9 cellular contexts compared by ENCODE assay signal in genomic region chr1:61332196-61332753, GRCh38.
A peak's percentile ranks its signal among the peaks of the same experiment; 100 is the strongest.
DNase-seq lines count a peak whose midpoint lies in the region; ATAC-seq and TF ChIP-seq lines count a peak whose summit lies in the region.
"Had no signal": no experiment of that assay in that cellular context is flagged by ENCODE, and none has a peak within 500 bp of the region (broad histone marks: within the 10 kb centered on the region; RNA-seq: fewer than 3 reads in every experiment).

No MANE protein-coding gene starts in this region.

- ATAC-seq in GM19043 (IDR thresholded peaks at IDR 0.05; ENCODE audit: low read depth, unreplicated experiment) (peak; percentile 95), HG02763 (IDR thresholded peaks at IDR 0.05; ENCODE audit: unreplicated experiment) (peak; percentile 94), HG03571 (IDR thresholded peaks at IDR 0.05; ENCODE audit: unreplicated experiment) (peak; percentile 98)

- H2BK5ac ChIP-seq in neuronal stem cell (ENCODE audit: low read length): no peak overlapping the region

- H3K9me3 ChIP-seq in neuronal stem cell (replicated peaks in 1 of 2; ENCODE audit: control insufficient read depth in 2 of 2, insufficient read depth in 1 of 2, low read depth in 1 of 2, low read length in 2 of 2) (no peaks in the 10 kb centered on the region), ovary (no peaks in the 10 kb centered on the region)

- no peak overlapping the region for H2BK120ac ChIP-seq in neuronal stem cell (ENCODE audit: low read depth, low read length)

- DNase-seq in GM13976 (ENCODE audit: low spot score): peak; percentile 69
- DNase-seq in neuronal stem cell (ENCODE audit: low spot score): no peak
- no peak for DNase-seq in ovary
- DNase-seq in activated effector memory CD4-positive, alpha-beta T cell treated with anti-CD3 and anti-CD28 coated beads, Interleukin-2, amount 50 U/mL, for 16 hours: no peak
- DNase-seq in DMS 273 (lab: John Stamatoyannopoulos, UW; ENCODE audit: unreplicated experiment): no peak
- DNase-seq: NCI-H1436 had no signal

- H3K4me1 ChIP-seq in neuronal stem cell (ENCODE audit: control insufficient read depth in 2 of 2, insufficient read depth in 1 of 2, low read depth in 1 of 2, low read length in 2 of 2): peaks cover 0 to 6% of the 10 kb centered on the region in 2 donors
- H3K4me1 ChIP-seq in ovary (ENCODE audit: insufficient read depth): peaks cover 8% of the 10 kb centered on the region

- no peak overlapping the region for H2BK15ac ChIP-seq in neuronal stem cell (ENCODE audit: low read length)

- no peak overlapping the region for H2AFZ ChIP-seq in neuronal stem cell (ENCODE audit: low read length)

- no peak for TF ChIP-seq POLR2A in ovary (IDR thresholded peaks at IDR 0.05)

- H3K4ac ChIP-seq in neuronal stem cell (ENCODE audit: low read length): no peak overlapping the region

- no peak overlapping the region for H3K27ac ChIP-seq in neuronal stem cell (replicated peaks; ENCODE audit: low read length)
- H3K27ac ChIP-seq in ovary: no peak overlapping the region

- no peak overlapping the region for H3K18ac ChIP-seq in neuronal stem cell (ENCODE audit: low read length)

- no peak overlapping the region for H2BK12ac ChIP-seq in neuronal stem cell (ENCODE audit: low read length)

- H3K23ac ChIP-seq in neuronal stem cell (ENCODE audit: low read depth, low read length, poor library complexity): no peak overlapping the region

- H4K91ac ChIP-seq in neuronal stem cell (ENCODE audit: low read depth, low read length, poor library complexity): no peak overlapping the region

- no peak overlapping the region for H4K8ac ChIP-seq in neuronal stem cell (ENCODE audit: low read depth, low read length)

- H3K27me3 ChIP-seq in neuronal stem cell (ENCODE audit: control insufficient read depth in 3 of 3, insufficient read depth in 3 of 3, low read depth in 1 of 3, low read length in 3 of 3): peaks cover 0 to 6% (median 0%) of the 10 kb centered on the region in 3 experiments
- H3K27me3 ChIP-seq in ovary: no peaks in the 10 kb centered on the region

- TF ChIP-seq EP300 in ovary (IDR thresholded peaks at IDR 0.05): no peak

- H3K4me2 ChIP-seq in neuronal stem cell (ENCODE audit: insufficient read depth, low read length, poor library complexity, severe bottlenecking): no peak overlapping the region

- H3K9ac ChIP-seq in neuronal stem cell (ENCODE audit: low read depth, low read length, poor library complexity): no peak overlapping the region

- H2AK5ac ChIP-seq in neuronal stem cell (ENCODE audit: low read depth, low read length): no peak overlapping the region

- in situ Hi-C loops in GM13976 (cut with MboI; ENCODE audit: low sequenced_read_pairs, unreplicated experiment): no loop called here

- H3K79me1 ChIP-seq in neuronal stem cell (ENCODE audit: low read depth, low read length): no peaks in the 10 kb centered on the region

- TF ChIP-seq CTCF in GM13976 (IDR thresholded peaks at IDR 0.05; ENCODE audit: borderline replicate concordance, control extremely low read depth, extremely low read depth, insufficient read depth, missing control alignments) (no peak), ovary (IDR thresholded peaks at IDR 0.05) (no peak)

- H3K36me3 ChIP-seq in neuronal stem cell (replicated peaks in 1 of 2; ENCODE audit: control insufficient read depth in 2 of 2, insufficient read depth in 2 of 2, low read length in 2 of 2) (no peaks in the 10 kb centered on the region), ovary (no peaks in the 10 kb centered on the region)

- H3K4me3 ChIP-seq in neuronal stem cell (ENCODE audit: low read length in 2 of 2): no peak overlapping the region
- H3K4me3 ChIP-seq in ovary: no peak overlapping the region

- intact Hi-C loops in ovary (cut with DNase I): loop anchor here in 1 of 4 donors (10.0 kb wide), 1 partner anchor 277 kb away; no protein-coding TSS in a partner anchor

- no CpG with 5 or more reads among the region's 1 CpG for WGBS in neuronal stem cell (ENCODE audit: extremely low coverage in 2 of 2, insufficient read length in 2 of 2, insufficient replicate concordance in 1 of 2), 2 donors
- WGBS in ovary, 3 donors: 28 to 44% (median 43%) methylated on average over 1 of the region's 1 CpG

- H3K14ac ChIP-seq in neuronal stem cell (ENCODE audit: low read length): no peak overlapping the region
